In genomic region chr11:116835042-116835772, GRCh38 we compare ENCODE assay signal across 1 cellular context.
TF ChIP-seq lines count a peak whose summit lies in the region.

No MANE protein-coding gene starts in this region.

TF ChIP-seq in H1, 55 proteins besides CTCF, POLR2A, EP300 and RAD21:
- TF ChIP-seq CBX5 (IDR thresholded peaks at IDR 0.05; ENCODE audit: low read depth, low read length) (no peak), MAX (IDR thresholded peaks at IDR 0.05) (no peak), TEAD4 (IDR thresholded peaks at IDR 0.05; ENCODE audit: low read depth, low read length) (no peak), RBBP5 (IDR thresholded peaks at IDR 0.05; ENCODE audit: borderline replicate concordance, low read depth, low read length) (no peak), BRCA1 (IDR thresholded peaks at IDR 0.05; ENCODE audit: low read depth, low read length) (no peak), PHF8 (conservative IDR thresholded peaks at IDR 0.05; ENCODE audit: low read depth, low read length) (no peak), CHD2 (IDR thresholded peaks at IDR 0.05; ENCODE audit: low read length) (no peak), KDM5A (IDR thresholded peaks at IDR 0.05; ENCODE audit: low read length) (no peak), KDM1A (IDR thresholded peaks at IDR 0.05; ENCODE audit: borderline replicate concordance, low read length) (no peak), SP1 (IDR thresholded peaks at IDR 0.05; ENCODE audit: low read depth, low read length) (no peak), BACH1 (IDR thresholded peaks at IDR 0.05; ENCODE audit: low read length) (no peak), TCF12 (IDR thresholded peaks at IDR 0.05; ENCODE audit: low read depth, low read length) (no peak), RFX5 (IDR thresholded peaks at IDR 0.05; ENCODE audit: borderline replicate concordance, low read depth, low read length) (no peak), CTBP2 (IDR thresholded peaks at IDR 0.05; ENCODE audit: borderline replicate concordance, insufficient read depth, insufficient read length, low read length) (no peak), EZH2 (IDR thresholded peaks at IDR 0.05; ENCODE audit: low read depth, low read length, severe bottlenecking) (no peak)
